In the genomic region with DNA sequence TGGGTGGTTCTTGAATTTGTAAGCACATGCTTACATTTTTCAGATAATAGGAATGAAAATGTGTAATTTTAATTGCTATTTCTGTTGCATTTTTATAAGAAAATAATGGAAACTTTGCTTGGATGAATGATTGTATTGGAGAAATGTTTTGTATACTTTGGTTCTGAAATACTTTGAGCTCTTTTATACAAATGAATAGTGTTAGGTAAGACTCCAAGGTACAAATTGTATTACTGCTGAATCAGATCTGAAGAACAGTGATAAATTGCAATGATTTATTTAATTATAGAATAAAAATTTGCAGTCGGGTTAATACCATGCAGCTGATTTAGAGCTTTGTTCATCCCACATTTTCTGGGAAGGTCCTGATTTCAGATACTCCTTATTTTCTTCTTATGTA, we compare ENCODE assay signal across 9 cellular contexts.
"Had no signal": no experiment of that assay in that cellular context is flagged by ENCODE, and none has a peak within 500 bp of the region (broad histone marks: within the 10 kb centered on the region; RNA-seq: fewer than 3 reads in every experiment).

No MANE protein-coding gene starts in this region.

- H3K4me3 ChIP-seq: GM23248, HAP-1, K562 had no signal

- H3K9me3 ChIP-seq: HAP-1 had no signal

- H3K36me3 ChIP-seq: HAP-1 had no signal

- ATAC-seq: HCT116, K562 had no signal

- H3K9ac ChIP-seq: GM23248 had no signal

- H2AFZ ChIP-seq: GM23248 had no signal

- FAIRE-seq: K562 had no signal

- DNase-seq: GM23248, GOT3, H7, HFFc6, IMR-90 had no signal

- H3K27ac ChIP-seq: GM23248, HL-60 had no signal
